27 cellular contexts compared by ENCODE assay signal in the genomic region with DNA sequence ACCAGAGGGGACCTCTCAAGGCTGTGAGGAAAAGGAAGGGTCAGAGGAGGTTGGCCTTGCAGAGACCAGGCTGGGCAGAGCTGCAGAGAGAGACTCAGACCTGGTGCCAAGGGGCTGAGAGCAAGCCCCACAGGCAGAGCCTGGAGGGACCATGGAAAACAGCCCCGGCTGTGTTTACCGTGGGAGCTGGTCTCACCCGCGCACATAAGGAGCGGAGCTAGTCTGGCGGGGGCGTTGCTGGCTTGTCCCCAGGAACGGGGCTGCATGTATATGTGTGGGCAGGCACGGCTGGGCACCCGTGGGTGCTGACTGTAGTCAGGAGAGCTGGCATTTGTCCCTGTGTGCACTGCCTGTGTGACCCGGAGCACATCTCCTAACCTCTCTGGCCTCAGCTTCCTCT. TPM values are rescaled to one million over a fixed set of nuclear protein-coding genes. Genes with fewer than 3 reads are reported as not detected.
"Had no signal": no experiment of that assay in that cellular context is flagged by ENCODE, and none has a peak within 500 bp of the region (broad histone marks: within the 10 kb centered on the region; RNA-seq: fewer than 3 reads in every experiment).

No MANE protein-coding gene starts in this region.

- H3K9me3 ChIP-seq: ascending aorta, esophagus muscularis mucosa, heart right ventricle, left lung, pancreas, psoas muscle, suprapubic skin, tibial nerve had no signal

- H3K4me1 ChIP-seq: ascending aorta, esophagus muscularis mucosa, foreskin keratinocyte, heart right ventricle, left lung, pancreas, psoas muscle, suprapubic skin, tibial nerve had no signal

- H3K27ac ChIP-seq: ascending aorta, cardiac muscle cell, esophagus muscularis mucosa, foreskin keratinocyte, heart right ventricle, left lung, pancreas, psoas muscle, suprapubic skin, tibial nerve had no signal

- H3K4me3 ChIP-seq: ascending aorta, cardiac muscle cell, esophagus muscularis mucosa, heart right ventricle, left lung, pancreas, psoas muscle, smooth muscle cell, suprapubic skin, tibial nerve had no signal

- ATAC-seq: activated CD8-positive, alpha-beta T cell treated with anti-CD3 and anti-CD28 coated beads for 36 hours; activated T-cell treated with anti-CD3 and anti-CD28 coated beads, Interleukin-2, amount 50 U/mL, for 72 hours; foreskin keratinocyte; heart right ventricle; left lung; naive thymus-derived CD4-positive, alpha-beta T cell; pancreas; psoas muscle; stimulated activated naive B cell treated with anti-CD40 and anti-IgM and Interleukin-4, amounts not matched to agents 10 μg/mL and 1 μg/mL and 100 μg/mL, for 72 hours; T-helper 17 cell had no signal

- DNase-seq: activated CD4-positive, alpha-beta T cell treated with anti-CD3 and anti-CD28 coated beads, Interleukin-2, amount 10 ng/mL, durations not matched to agents 7 days and 5 days; activated CD4-positive, CD25-positive, alpha-beta regulatory T cell treated with anti-CD3 and anti-CD28 coated beads, Interleukin-2, amount 50 U/mL, for 72 hours; activated CD8-positive, alpha-beta T cell treated with anti-CD3 and anti-CD28 coated beads for 36 hours; activated naive CD4-positive, alpha-beta T cell treated with anti-CD3 and anti-CD28 coated beads, Interleukin-2, amount 10 ng/mL, durations not matched to agents 7 days and 5 days; activated naive CD8-positive, alpha-beta T cell treated with anti-CD3 and anti-CD28 coated beads, Interleukin-2, amount 10 ng/mL, durations not matched to agents 7 days and 5 days; activated T-cell treated with anti-CD3 and anti-CD28 coated beads for 4 hours; activated T-cell treated with anti-CD3 and anti-CD28 coated beads, Interleukin-2, amount 50 U/mL, for 72 hours; foreskin keratinocyte; heart right ventricle; left lung; mammary epithelial cell; naive thymus-derived CD4-positive, alpha-beta T cell; nucleus accumbens; pancreas; psoas muscle; stimulated activated CD4-positive, alpha-beta T cell treated with anti-CD3 and anti-CD28 coated beads, Interleukin-15, amount 100 ng/mL, for 24 hours; stimulated activated CD4-positive, alpha-beta T cell treated with anti-CD3 and anti-CD28 coated beads, Interleukin-2, amount 100 ng/mL, for 24 hours; stimulated activated naive B cell treated with anti-CD40 and anti-IgM and Interleukin-4, amounts not matched to agents 10 μg/mL and 1 μg/mL and 100 μg/mL, for 72 hours; SW 1271; T-helper 17 cell; T1000 had no signal

- H3K27me3 ChIP-seq: ascending aorta, cardiac muscle cell, foreskin keratinocyte, pancreas had no signal

- H3K36me3 ChIP-seq: ascending aorta, cardiac muscle cell, esophagus muscularis mucosa, heart right ventricle, left lung, pancreas, suprapubic skin, tibial nerve had no signal

RNA-seq across cellular contexts. Expression of a gene that starts 45.7 kb away (rescaled TPM):
- total RNA-seq: ascending aorta, foreskin keratinocyte, mammary epithelial cell, psoas muscle, smooth muscle cell, suprapubic skin had no signal
- polyA plus RNA-seq: cardiac muscle cell; foreskin keratinocyte; heart right ventricle; mammary epithelial cell; naive thymus-derived CD4-positive, alpha-beta T cell; psoas muscle; smooth muscle cell had no signal
